In genomic region chr5:157900644-157901043, GRCh38 we compare ENCODE assay signal across 16 cellular contexts. TPM values are rescaled to one million over a fixed set of nuclear protein-coding genes. Genes with fewer than 3 reads are reported as not detected.
DNase-seq lines count a peak whose midpoint lies in the region; ATAC-seq and TF ChIP-seq lines count a peak whose summit lies in the region.
"Had no signal": no experiment of that assay in that cellular context is flagged by ENCODE, and none has a peak within 500 bp of the region (broad histone marks: within the 10 kb centered on the region; RNA-seq: fewer than 3 reads in every experiment).

No MANE protein-coding gene starts in this region.

- H3K4me1 ChIP-seq in heart right ventricle = no peaks in the 10 kb centered on the region

- H3K9me3 ChIP-seq in KOPT-K1 (ENCODE audit: insufficient read depth, low read length, poor library complexity, severe bottlenecking) (no peaks in the 10 kb centered on the region), heart right ventricle (no peaks in the 10 kb centered on the region)

- WGBS in heart right ventricle, 2 donors = 79 to 88% methylated on average over 4 of the region's 4 CpGs

- TF ChIP-seq CTCF in heart right ventricle (IDR thresholded peaks at IDR 0.05) = no peak

- H3K4me3 ChIP-seq in heart right ventricle = no peak overlapping the region
- H3K4me3 ChIP-seq: skin epidermis had no signal

- H3K27ac ChIP-seq in KOPT-K1 (ENCODE audit: low read depth, low read length, poor library complexity, severe bottlenecking) (peak overlapping the region; percentile 55), heart right ventricle (no peak overlapping the region)
- H3K27ac ChIP-seq: skin epidermis, WERI-Rb-1 had no signal

- intact Hi-C loops in heart right ventricle (cut with DNase I) = no loop called here

- H3K36me3 ChIP-seq in KOPT-K1 (ENCODE audit: insufficient read depth, low read length) (no peaks in the 10 kb centered on the region), heart right ventricle (no peaks in the 10 kb centered on the region)
- H3K36me3 ChIP-seq: WERI-Rb-1 had no signal

- H3K27me3 ChIP-seq in heart right ventricle = no peaks in the 10 kb centered on the region

- ATAC-seq in GM18498 (IDR thresholded peaks at IDR 0.05; ENCODE audit: unreplicated experiment) = peak; percentile 46
- ATAC-seq in GM19452 (IDR thresholded peaks at IDR 0.05; ENCODE audit: unreplicated experiment) = peak; percentile 90
- ATAC-seq in HG03095 (IDR thresholded peaks at IDR 0.05; ENCODE audit: unreplicated experiment) = no peak
- no peak for ATAC-seq in GM21367 (IDR thresholded peaks at IDR 0.05; ENCODE audit: unreplicated experiment)
- ATAC-seq in heart right ventricle = no peak

- DNase-seq in SHP77 treated with DMSO at 0.1 percent for 48 hours (lab: John Stamatoyannopoulos, UW) = peak; percentile 46
- DNase-seq in heart right ventricle = no peak
- DNase-seq in A172 (ENCODE audit: low spot score) = no peak
- DNase-seq: activated naive CD4-positive, alpha-beta T cell treated with anti-CD3 and anti-CD28 coated beads, Interleukin-2, amount 10 ng/mL, durations not matched to agents 7 days and 5 days; effector CD4-positive, alpha-beta T cell; foreskin fibroblast; mesendoderm; occipital lobe; OCI-M1; WERI-Rb-1 had no signal

RNA-seq across cellular contexts. Expression of gene CLINT1, which starts 41.7 kb away (rescaled TPM):
- 10 to 100 TPM; 44.4 to 54.7 (median 52.0) TPM for total RNA-seq in heart right ventricle
- polyA plus RNA-seq in heart right ventricle = 10 to 100 TPM; 15.1 to 21.5 TPM
- total RNA-seq in A172 (2014; rRNA removed; shearing (Covaris generic)) = 58.4 and 79.2 TPM in 2 replicates

Comparison
In these comparisons a context has a peak if more than half of its experiments do, and no peak if none do; other contexts are left out.
1. ATAC-seq: peak in GM18498 (single experiment) and GM19452 (single experiment); none in HG03095 (single experiment), GM21367 (single experiment) and heart right ventricle (0 of 8).